ENCODE assay signal across 8 cellular contexts in the genomic region with DNA sequence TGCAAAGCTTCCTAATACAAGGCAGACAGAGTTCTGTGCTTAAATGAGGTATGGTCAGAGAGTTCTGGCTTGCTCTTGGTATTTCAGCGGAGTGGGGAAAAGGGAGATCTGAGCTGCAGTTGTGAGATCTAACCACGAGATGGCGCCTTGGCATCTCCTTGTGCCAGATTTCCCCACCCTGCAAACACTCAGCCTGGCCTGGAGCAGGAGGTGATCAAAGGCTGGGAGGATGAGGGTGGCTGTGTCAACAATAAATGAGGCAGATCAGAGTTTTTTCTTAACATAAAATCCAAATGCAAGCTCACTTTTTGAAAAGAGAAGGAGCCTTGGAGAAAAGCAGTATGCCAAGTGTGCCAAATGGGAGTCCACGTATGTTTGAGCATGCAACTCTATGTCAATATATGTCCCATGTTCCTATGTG. TPM values are rescaled to one million over a fixed set of nuclear protein-coding genes. Genes with fewer than 3 reads are reported as not detected.
A peak's percentile ranks its signal among the peaks of the same experiment; 100 is the strongest.
DNase-seq lines count a peak whose midpoint lies in the region; ATAC-seq and TF ChIP-seq lines count a peak whose summit lies in the region.

No MANE protein-coding gene starts in this region.

- no peak overlapping the region for H3K4me3 ChIP-seq in CD8-positive, alpha-beta memory T cell (ENCODE audit: low read length)
- no peak overlapping the region for H3K4me3 ChIP-seq in mucosa of descending colon

- H3K27ac ChIP-seq in CD8-positive, alpha-beta memory T cell (ENCODE audit: low read depth, low read length): no peak overlapping the region

- ATAC-seq in HG03378 (IDR thresholded peaks at IDR 0.05; ENCODE audit: unreplicated experiment) (peak; percentile 45), mucosa of descending colon (peak; percentile 77), GM21447 (IDR thresholded peaks at IDR 0.05; ENCODE audit: unreplicated experiment) (no peak)

- H3K9me3 Mint-ChIP-seq in CD8-positive, alpha-beta memory T cell: no peaks in the 10 kb centered on the region

- H3K4me3 Mint-ChIP-seq in CD8-positive, alpha-beta memory T cell: no peak overlapping the region

- H3K36me3 ChIP-seq in CD8-positive, alpha-beta memory T cell (ENCODE audit: insufficient read depth, low read length): no peaks in the 10 kb centered on the region
- H3K36me3 ChIP-seq in mucosa of descending colon (ENCODE audit: low read depth): no peaks in the 10 kb centered on the region

- TF ChIP-seq CTCF in mucosa of descending colon (IDR thresholded peaks at IDR 0.05): peak; percentile 65

- no peaks in the 10 kb centered on the region for H3K27me3 Mint-ChIP-seq in CD8-positive, alpha-beta memory T cell

- H3K9me3 ChIP-seq in CD8-positive, alpha-beta memory T cell (ENCODE audit: low read length): no peaks in the 10 kb centered on the region
- no peaks in the 10 kb centered on the region for H3K9me3 ChIP-seq in mucosa of descending colon

- DNase-seq in CD8-positive, alpha-beta memory T cell: peak; percentile 44 to 75 (median 54)
- peak; percentile 58 for DNase-seq in NOMO-1 treated with DMSO at 0.1 percent for 48 hours (lab: John Stamatoyannopoulos, UW; ENCODE audit: unreplicated experiment)
- peak; percentile 32 for DNase-seq in activated CD8-positive, alpha-beta memory T cell treated with anti-CD3 and anti-CD28 coated beads, Interleukin-2, amount 50 U/mL, for 24 hours (ENCODE audit: extremely low read depth)
- DNase-seq in epidermal melanocyte (ENCODE audit: insufficient read length, low spot score): peak; percentile 94
- peak in 2 of 3 donors; percentile 69 to 82 for DNase-seq in mucosa of descending colon
- DNase-seq in stromal cell of bone marrow (ENCODE audit: low read depth): peak; percentile 34

- peaks cover 10 to 19% (median 16%) of the 10 kb centered on the region in 3 donors for H3K4me1 Mint-ChIP-seq in CD8-positive, alpha-beta memory T cell

- POLR2A ChIA-PET in CD8-positive, alpha-beta memory T cell (lab: Charles Lee): interaction anchor here (1.2 to 1.4 kb wide), 2 partner anchors 9 to 146 kb away, joined by 3 to 4 read pairs; no protein-coding TSS in a partner anchor

- intact Hi-C loops in mucosa of descending colon (cut with DNase I, micrococcal nuclease): loop anchor here (5.0 to 10.0 kb wide), 3 partner anchors 117 to 206 kb away; a partner anchor contains a TSS

- H3K27ac Mint-ChIP-seq in CD8-positive, alpha-beta memory T cell: peak overlapping the region in 2 of 8 donors; percentile 21 to 40

- H3K27me3 ChIP-seq in CD8-positive, alpha-beta memory T cell (ENCODE audit: insufficient read depth, low read length, poor library complexity, severe bottlenecking): no peaks in the 10 kb centered on the region

- H3K36me3 Mint-ChIP-seq in CD8-positive, alpha-beta memory T cell: peaks cover 0 to 19% (median 5%) of the 10 kb centered on the region in 3 donors

- peaks cover 3% of the 10 kb centered on the region for H3K4me1 ChIP-seq in CD8-positive, alpha-beta memory T cell (ENCODE audit: insufficient read depth, low read length)
- peaks cover 8% of the 10 kb centered on the region for H3K4me1 ChIP-seq in mucosa of descending colon (ENCODE audit: low read depth)

- CTCF ChIA-PET in CD8-positive, alpha-beta memory T cell (lab: Charles Lee): interaction anchor here (0.8 to 2.2 kb wide), 29 partner anchors 9 to 211 kb away, joined by 3 to 35 read pairs (median 4); a partner anchor contains a TSS

RNA-seq across cellular contexts. Expression of a gene that starts 4.1 kb away (rescaled TPM):
- total RNA-seq in CD8-positive, alpha-beta memory T cell: 1 to 10 TPM in 1 of 2 experiments, under 1 TPM in 1; 0.69 to 1.0 TPM
- 0.41 TPM for polyA plus RNA-seq in CD8-positive, alpha-beta memory T cell
- total RNA-seq in mucosa of descending colon: under 1 TPM; 0.27 to 0.79 (median 0.67) TPM

RNA-seq across cellular contexts. Expression of a gene that starts 11.4 kb away (rescaled TPM):
- total RNA-seq in CD8-positive, alpha-beta memory T cell: 10 to 100 TPM; 49.0 to 50.4 TPM
- 15.7 TPM for polyA plus RNA-seq in CD8-positive, alpha-beta memory T cell
- total RNA-seq in mucosa of descending colon: 10 to 100 TPM in 2 of 3 donors, 1 to 10 TPM in 1; 6.7 to 30.4 (median 11.2) TPM

RNA-seq across cellular contexts. Expression of a gene that starts 11.8 kb away (rescaled TPM):
- total RNA-seq in CD8-positive, alpha-beta memory T cell: 10 to 100 TPM; 28.5 to 30.4 TPM
- polyA plus RNA-seq in CD8-positive, alpha-beta memory T cell: 29.3 TPM
- total RNA-seq in mucosa of descending colon: 10 to 100 TPM; 59.6 to 84.6 (median 75.7) TPM

Comparison
In these comparisons a context has a peak if more than half of its experiments do, and no peak if none do; other contexts are left out.
1. DNase-seq: peak in every context shown above with its lines; median percentile 94 in epidermal melanocyte; 76 in mucosa of descending colon; 58 in NOMO-1 treated with DMSO at 0.1 percent for 48 hours; 54 in CD8-positive, alpha-beta memory T cell; 34 in stromal cell of bone marrow; 32 in activated CD8-positive, alpha-beta memory T cell treated with anti-CD3 and anti-CD28 coated beads, Interleukin-2, amount 50 U/mL, for 24 hours.